Comparison of ENCODE assay signal across 8 cellular contexts in the genomic region with DNA sequence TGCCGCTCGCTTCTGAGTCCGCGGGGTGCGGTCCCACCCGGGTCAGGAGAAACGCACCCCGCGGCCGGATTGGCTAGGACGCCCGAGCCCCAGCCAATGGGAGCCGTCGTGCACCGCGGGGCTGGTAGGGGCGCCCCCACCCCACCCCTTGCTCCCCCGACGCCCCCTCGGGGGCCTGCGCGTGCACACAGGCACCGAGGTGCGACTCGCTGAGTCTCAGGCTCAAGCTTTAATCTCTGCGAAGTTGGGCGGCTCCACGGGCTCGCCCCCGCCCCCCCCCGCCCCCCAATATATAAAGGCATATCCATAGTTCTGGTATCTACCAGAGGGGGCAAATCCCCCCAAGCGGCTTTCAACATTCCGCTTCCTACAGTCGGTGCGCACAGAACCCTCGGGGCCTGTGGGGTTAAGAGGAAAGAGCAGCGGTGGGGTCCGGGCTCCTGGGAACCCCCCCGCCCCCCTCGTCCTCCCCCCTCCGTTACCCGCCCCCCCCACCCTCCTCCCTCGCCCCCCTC. TPM values are rescaled to one million over a fixed set of nuclear protein-coding genes. Genes with fewer than 3 reads are reported as not detected.
DNase-seq lines count a peak whose midpoint lies in the region; ATAC-seq lines count a peak whose summit lies in the region.
"Had no signal": no experiment of that assay in that cellular context is flagged by ENCODE, and none has a peak within 500 bp of the region (broad histone marks: within the 10 kb centered on the region; RNA-seq: fewer than 3 reads in every experiment).

Gene COX6B2, minus strand, starts transcription at position 22 of the 515 bp plus-strand sequence. CDS start 198 bp downstream, outside the sequence.

- H3K27ac Mint-ChIP-seq in activated T-helper 2 cell treated with anti-CD3 and anti-CD28 coated beads, Interferon-gamma antibody, Interleukin-2, Interleukin-4, amounts not matched to agents 10 μg/mL and 5 μg/mL and 100 μg/mL, durations not matched to agents 14 hours and 24 hours and 36 hours: no peak within 1 kb of the TSS
- peak within 1 kb of the TSS; percentile 65 for H3K27ac Mint-ChIP-seq in stimulated activated naive B cell treated with anti-CD40 and anti-IgM and Interleukin-4, amounts not matched to agents 10 μg/mL and 1 μg/mL and 100 μg/mL, for 72 hours

- DNase-seq in activated T-helper 2 cell treated with anti-CD3 and anti-CD28 coated beads, Interferon-gamma antibody, Interleukin-2, Interleukin-4, amounts not matched to agents 10 μg/mL and 5 μg/mL and 100 μg/mL, durations not matched to agents 14 hours and 24 hours and 36 hours (ENCODE audit: low spot score): no peak
- DNase-seq in stimulated activated naive B cell treated with anti-CD40 and anti-IgM and Interleukin-4, amounts not matched to agents 10 μg/mL and 1 μg/mL and 100 μg/mL, for 72 hours: no peak
- no peak for DNase-seq in OCI-M2 (lab: John Stamatoyannopoulos, UW; ENCODE audit: unreplicated experiment)
- DNase-seq: central memory CD4-positive, alpha-beta T cell had no signal

- no peaks in the 10 kb centered on the region for H3K36me3 Mint-ChIP-seq in activated T-helper 2 cell treated with anti-CD3 and anti-CD28 coated beads, Interferon-gamma antibody, Interleukin-2, Interleukin-4, amounts not matched to agents 10 μg/mL and 5 μg/mL and 100 μg/mL, durations not matched to agents 14 hours and 24 hours and 36 hours (ENCODE audit: low read depth)
- H3K36me3 Mint-ChIP-seq in stimulated activated naive B cell treated with anti-CD40 and anti-IgM and Interleukin-4, amounts not matched to agents 10 μg/mL and 1 μg/mL and 100 μg/mL, for 72 hours: peaks cover 1 to 4% of the 10 kb centered on the region in 2 donors

- H3K4me1 ChIP-seq in HUES48 (ENCODE audit: control insufficient read depth, insufficient read depth, low read length) (peaks cover 13% of the 10 kb centered on the region), iPS-20b (ENCODE audit: insufficient read depth, low read length) (no peaks in the 10 kb centered on the region; the same call in 1 of the 2 replicates)

- peak within 1 kb of the TSS; percentile 64 for H3K4me3 Mint-ChIP-seq in activated T-helper 2 cell treated with anti-CD3 and anti-CD28 coated beads, Interferon-gamma antibody, Interleukin-2, Interleukin-4, amounts not matched to agents 10 μg/mL and 5 μg/mL and 100 μg/mL, durations not matched to agents 14 hours and 24 hours and 36 hours (ENCODE audit: low read depth)
- peak within 1 kb of the TSS; percentile 73 to 81 for H3K4me3 Mint-ChIP-seq in stimulated activated naive B cell treated with anti-CD40 and anti-IgM and Interleukin-4, amounts not matched to agents 10 μg/mL and 1 μg/mL and 100 μg/mL, for 72 hours

- ATAC-seq in stimulated activated naive B cell treated with anti-CD40 and anti-IgM and Interleukin-4, amounts not matched to agents 10 μg/mL and 1 μg/mL and 100 μg/mL, for 72 hours (replicated peaks): no peak
- no peak for ATAC-seq in GM18498 (IDR thresholded peaks at IDR 0.05; ENCODE audit: unreplicated experiment)
- no peak for ATAC-seq in GM21381 (IDR thresholded peaks at IDR 0.05; ENCODE audit: unreplicated experiment)

- H3K9me3 ChIP-seq in HUES48 (ENCODE audit: control insufficient read depth, insufficient read depth, low read length) (no peaks in the 10 kb centered on the region), iPS-20b (ENCODE audit: insufficient read depth, low read depth, low read length) (no peaks in the 10 kb centered on the region)

- H3K9me3 Mint-ChIP-seq in activated T-helper 2 cell treated with anti-CD3 and anti-CD28 coated beads, Interferon-gamma antibody, Interleukin-2, Interleukin-4, amounts not matched to agents 10 μg/mL and 5 μg/mL and 100 μg/mL, durations not matched to agents 14 hours and 24 hours and 36 hours: no peaks in the 10 kb centered on the region
- H3K9me3 Mint-ChIP-seq in stimulated activated naive B cell treated with anti-CD40 and anti-IgM and Interleukin-4, amounts not matched to agents 10 μg/mL and 1 μg/mL and 100 μg/mL, for 72 hours: no peaks in the 10 kb centered on the region

- peaks cover 57% of the 10 kb centered on the region for H3K27me3 ChIP-seq in HUES48 (ENCODE audit: control insufficient read depth, insufficient read depth, low read length)
- H3K27me3 ChIP-seq in iPS-20b (ENCODE audit: insufficient read depth, low read length): peaks cover 81% of the 10 kb centered on the region

- no peak within 1 kb of the TSS for H3K9ac ChIP-seq in HUES48 (ENCODE audit: low read depth, low read length)
- H3K9ac ChIP-seq in iPS-20b (ENCODE audit: low read depth, low read length): peak within 1 kb of the TSS; percentile 34; the same call in 1 of the 2 replicates

- H3K27ac ChIP-seq in HUES48 (ENCODE audit: low read depth, low read length) (no peak within 1 kb of the TSS), iPS-20b (ENCODE audit: low read length) (no peak within 1 kb of the TSS)

- no peaks in the 10 kb centered on the region for H3K4me1 Mint-ChIP-seq in activated T-helper 2 cell treated with anti-CD3 and anti-CD28 coated beads, Interferon-gamma antibody, Interleukin-2, Interleukin-4, amounts not matched to agents 10 μg/mL and 5 μg/mL and 100 μg/mL, durations not matched to agents 14 hours and 24 hours and 36 hours (ENCODE audit: low read depth)
- H3K4me1 Mint-ChIP-seq in stimulated activated naive B cell treated with anti-CD40 and anti-IgM and Interleukin-4, amounts not matched to agents 10 μg/mL and 1 μg/mL and 100 μg/mL, for 72 hours: peaks cover 14 to 27% of the 10 kb centered on the region in 2 donors

- intact Hi-C loops in activated T-helper 2 cell treated with anti-CD3 and anti-CD28 coated beads, Interferon-gamma antibody, Interleukin-2, Interleukin-4, amounts not matched to agents 10 μg/mL and 5 μg/mL and 100 μg/mL, durations not matched to agents 14 hours and 24 hours and 36 hours (cut with micrococcal nuclease): no loop called here

- H3K36me3 ChIP-seq in HUES48 (ENCODE audit: control insufficient read depth, insufficient read depth, low read length): no peaks in the 10 kb centered on the region
- no peaks in the 10 kb centered on the region for H3K36me3 ChIP-seq in iPS-20b (ENCODE audit: insufficient read depth, low read depth, low read length)

- peaks cover 46% of the 10 kb centered on the region for H3K27me3 Mint-ChIP-seq in activated T-helper 2 cell treated with anti-CD3 and anti-CD28 coated beads, Interferon-gamma antibody, Interleukin-2, Interleukin-4, amounts not matched to agents 10 μg/mL and 5 μg/mL and 100 μg/mL, durations not matched to agents 14 hours and 24 hours and 36 hours (ENCODE audit: low read depth)
- H3K27me3 Mint-ChIP-seq in stimulated activated naive B cell treated with anti-CD40 and anti-IgM and Interleukin-4, amounts not matched to agents 10 μg/mL and 1 μg/mL and 100 μg/mL, for 72 hours: peaks cover 65 to 86% of the 10 kb centered on the region in 2 donors

- H3K4me3 ChIP-seq in HUES48 (ENCODE audit: low read depth, low read length): peak within 1 kb of the TSS; percentile 84
- peak within 1 kb of the TSS; percentile 66 for H3K4me3 ChIP-seq in iPS-20b (ENCODE audit: low read length)

RNA-seq across cellular contexts. Expression of gene COX6B2, which starts in this region (rescaled TPM):
- 1.8 TPM in 1 of 2 replicates, not detected in the other for total RNA-seq in activated T-helper 2 cell treated with anti-CD3 and anti-CD28 coated beads, Interferon-gamma antibody, Interleukin-2, Interleukin-4, amounts not matched to agents 10 μg/mL and 5 μg/mL and 100 μg/mL, durations not matched to agents 14 hours and 24 hours and 36 hours
